2 cellular contexts compared by ENCODE assay signal in genomic region chr2:63870679-63871078, GRCh38.
TF ChIP-seq lines count a peak whose summit lies in the region.

No MANE protein-coding gene starts in this region.

TF ChIP-seq in SK-N-SH treated with all-trans-retinoic acid at 6 μM for 48 hours, 23 proteins besides CTCF, POLR2A, EP300 and RAD21 (continued from another document):
- no peak for TF ChIP-seq TSHZ2 (CRISPR knock-in tag; IDR thresholded peaks at IDR 0.05)
- no peak for TF ChIP-seq TOX (CRISPR knock-in tag; IDR thresholded peaks at IDR 0.05; ENCODE audit: borderline replicate concordance)
- TF ChIP-seq PATZ1 (CRISPR knock-in tag; IDR thresholded peaks at IDR 0.05; ENCODE audit: borderline replicate concordance) = no peak
- TF ChIP-seq PPARA (CRISPR knock-in tag; IDR thresholded peaks at IDR 0.05; ENCODE audit: borderline replicate concordance) = no peak
- no peak for TF ChIP-seq BACH2 (CRISPR knock-in tag; IDR thresholded peaks at IDR 0.05; ENCODE audit: borderline replicate concordance)
- no peak for TF ChIP-seq CSRNP3 (CRISPR knock-in tag; IDR thresholded peaks at IDR 0.05)
- TF ChIP-seq ZNF565 (CRISPR knock-in tag; conservative IDR thresholded peaks at IDR 0.05; ENCODE audit: low read depth) = no peak
- TF ChIP-seq ISL1 (CRISPR knock-in tag; IDR thresholded peaks at IDR 0.05) = no peak
- no peak for TF ChIP-seq ZC3H10 (CRISPR knock-in tag; IDR thresholded peaks at IDR 0.05)
- no peak for TF ChIP-seq ZNF8 (CRISPR knock-in tag; IDR thresholded peaks at IDR 0.05)

TF ChIP-seq in SK-N-SH, 30 proteins besides CTCF, POLR2A, EP300 and RAD21 (continued from another document):
- TF ChIP-seq TEAD4 (IDR thresholded peaks at IDR 0.05; ENCODE audit: borderline replicate concordance, insufficient read depth) = no peak
